1 cellular context compared by ENCODE assay signal in genomic region chr5:66843065-66843464, GRCh38.
TF ChIP-seq lines count a peak whose summit lies in the region.

No MANE protein-coding gene starts in this region.

TF ChIP-seq in WTC11, 78 proteins besides CTCF, POLR2A, EP300 and RAD21 (continued from another document):
- TF ChIP-seq ARID4B (CRISPR knock-in tag; IDR thresholded peaks at IDR 0.05; ENCODE audit: borderline replicate concordance), result no peak
TF ChIP-seq in WTC11: peak in this region for 0.
